ENCODE assay signal across 8 cellular contexts in genomic region chr4:165378763-165379631, GRCh38. TPM values are rescaled to one million over a fixed set of nuclear protein-coding genes. Genes with fewer than 3 reads are reported as not detected.
A peak's percentile ranks its signal among the peaks of the same experiment; 100 is the strongest.
DNase-seq lines count a peak whose midpoint lies in the region; ATAC-seq, FAIRE-seq and TF ChIP-seq lines count a peak whose summit lies in the region.

CPE (plus strand) TSS chr4:165379008; CDS start chr4:165379222, 214 bp downstream.

- no TSS peak for BruUV-seq in endothelial cell of umbilical vein (replicated peaks; lab: Mats Ljungman, UMichigan)

- DNase-seq in AG09319 (ENCODE audit: extremely low read depth, low read depth) (no peak), GM19238 (ENCODE audit: insufficient read length, low spot score) (peak; percentile 16), NCI-H748 treated with DMSO at 0.1 percent for 48 hours (lab: John Stamatoyannopoulos, UW) (peak; percentile 35), endothelial cell of umbilical vein (ENCODE audit: low read depth, low spot score) (peak; percentile 80), mesenteric fat pad (ENCODE audit: low spot score) (peak; percentile 94)
- DNase-seq in activated T-cell treated with anti-CD3 and anti-CD28 coated beads, Interleukin-2, amount 50 U/mL, for 1 hour, result peak; percentile 60
- peak; percentile 14 for DNase-seq in stimulated activated CD8-positive, alpha-beta memory T cell treated with anti-CD3 and anti-CD28 coated beads, Interleukin-15, amount 100 ng/mL, for 24 hours (ENCODE audit: low read depth)

- FAIRE-seq in endothelial cell of umbilical vein (lab: Jason Lieb, UNC), result peak; percentile 82

- H3K27ac ChIP-seq in endothelial cell of umbilical vein (ENCODE audit: insufficient read depth, low read depth, low read length), result no peak within 1 kb of the TSS

- POLR2A ChIA-PET in endothelial cell of umbilical vein (lab: Charles Lee), result no interaction called here

- TF ChIP-seq CTCF in AG09319 (IDR thresholded peaks at IDR 0.05; ENCODE audit: low read depth, low read length) (peak; percentile 46), endothelial cell of umbilical vein (IDR thresholded peaks at IDR 0.05; ENCODE audit: extremely low read depth in 1 of 2, insufficient read depth in 1 of 2, low read depth in 1 of 2, low read length in 2 of 2) (peak; percentile 37 to 89)

- H3K9ac ChIP-seq in endothelial cell of umbilical vein (replicated peaks; ENCODE audit: extremely low read depth, insufficient read depth, low read length), result peak within 1 kb of the TSS; percentile 28

- peak within 1 kb of the TSS; percentile 30 to 70 (median 49) for H3K4me3 ChIP-seq in endothelial cell of umbilical vein (replicated peaks in 1 of 3; ENCODE audit: insufficient read depth in 1 of 3, low read depth in 1 of 3, low read length in 3 of 3)

- no peaks in the 10 kb centered on the region for H4K20me1 ChIP-seq in endothelial cell of umbilical vein (replicated peaks; ENCODE audit: control insufficient read depth, extremely low read depth, insufficient read depth, low read length)

- H3K9me3 ChIP-seq in endothelial cell of umbilical vein (replicated peaks; ENCODE audit: control insufficient read depth, insufficient read depth, low read length), result no peaks in the 10 kb centered on the region

- dilution Hi-C loops in endothelial cell of umbilical vein (cut with MboI; ENCODE audit: extremely low pct_ligation_motif_present, low sequenced_read_pairs), result no loop called here

- no peaks in the 10 kb centered on the region for H3K36me3 ChIP-seq in endothelial cell of umbilical vein (ENCODE audit: control insufficient read depth in 2 of 2, extremely low read depth in 1 of 2, insufficient read depth in 2 of 2, low read length in 2 of 2)

- H3K79me2 ChIP-seq in endothelial cell of umbilical vein (ENCODE audit: control insufficient read depth, insufficient read depth, low read length), result no peaks in the 10 kb centered on the region

- H2AFZ ChIP-seq in endothelial cell of umbilical vein (ENCODE audit: low read depth, low read length), result peak within 1 kb of the TSS; percentile 91

- intact Hi-C loops in endothelial cell of umbilical vein (cut with micrococcal nuclease), result loop anchor here (1.0 to 10.0 kb wide), 3 partner anchors 52 to 716 kb away; partner anchors contain the start of gene MSMO1

- H3K4me2 ChIP-seq in endothelial cell of umbilical vein (ENCODE audit: insufficient read depth, low read length), result peak within 1 kb of the TSS; percentile 99

- peak; percentile 98 for ATAC-seq in HG03439 (IDR thresholded peaks at IDR 0.05; ENCODE audit: unreplicated experiment)

- no peak for TF ChIP-seq POLR2A in endothelial cell of umbilical vein (IDR thresholded peaks at IDR 0.05; ENCODE audit: low read depth, low read length)

- CTCF ChIA-PET in endothelial cell of umbilical vein (lab: Charles Lee), result interaction anchor here (0.9 to 3.7 kb wide), 10 partner anchors 8 to 267 kb away, joined by 3 to 23 read pairs (median 4); partner anchors contain the start of gene TMEM192

- H3K4me1 ChIP-seq in endothelial cell of umbilical vein (ENCODE audit: control insufficient read depth, extremely low read depth, insufficient read depth, low read length), result peaks cover 4% of the 10 kb centered on the region

- H3K9me1 ChIP-seq in endothelial cell of umbilical vein (replicated peaks; ENCODE audit: control insufficient read depth, extremely low read depth, insufficient read depth, low read length), result no peaks in the 10 kb centered on the region

- peaks cover 2 to 4% of the 10 kb centered on the region in 2 experiments for H3K27me3 ChIP-seq in endothelial cell of umbilical vein (ENCODE audit: control insufficient read depth in 2 of 2, insufficient read depth in 2 of 2, low read length in 2 of 2)

TF ChIP-seq in endothelial cell of umbilical vein, 7 proteins besides CTCF, POLR2A, EP300 and RAD21:
- TF ChIP-seq MAX (IDR thresholded peaks at IDR 0.05; ENCODE audit: insufficient read depth, insufficient read length), result peak; percentile 13
- no peak for TF ChIP-seq JUN (IDR thresholded peaks at IDR 0.05; ENCODE audit: borderline replicate concordance, insufficient read depth, insufficient read length, low read depth)
- TF ChIP-seq POLR2AphosphoS5 (IDR thresholded peaks at IDR 0.05; ENCODE audit: insufficient read depth, low read depth, low read length), result peak; percentile 22

RNA-seq across cellular contexts. Expression of gene CPE, which starts in this region (rescaled TPM):
- 8.1 and 9.2 TPM in 2 replicates for total RNA-seq in endothelial cell of umbilical vein
- polyA plus RNA-seq in endothelial cell of umbilical vein, result 2.2 and 2.7 TPM in 2 replicates
- 2.6 and 2.7 TPM in 2 replicates for polyA plus RNA-seq in endothelial cell of umbilical vein (2011; cell fraction: cytosol; rRNA removed)
- polyA plus RNA-seq in endothelial cell of umbilical vein (2011; cell fraction: nucleus; rRNA removed), result 1.1 and 1.3 TPM in 2 replicates
- polyA plus RNA-seq in endothelial cell of umbilical vein (2012), result 1.4 and 1.9 TPM in 2 replicates
- 4.4 and 6.5 TPM in 2 replicates for polyA minus RNA-seq in endothelial cell of umbilical vein
- polyA minus RNA-seq in endothelial cell of umbilical vein (2011; cell fraction: cytosol; rRNA and poly(A)+ RNA removed), result 2.7 TPM
- 0.24 and 0.58 TPM in 2 replicates for polyA minus RNA-seq in endothelial cell of umbilical vein (2011; cell fraction: nucleus; rRNA and poly(A)+ RNA removed)
- 90.4 TPM for total RNA-seq in mesenteric fat pad
